Comparison of ENCODE assay signal across 9 cellular contexts in the genomic region with DNA sequence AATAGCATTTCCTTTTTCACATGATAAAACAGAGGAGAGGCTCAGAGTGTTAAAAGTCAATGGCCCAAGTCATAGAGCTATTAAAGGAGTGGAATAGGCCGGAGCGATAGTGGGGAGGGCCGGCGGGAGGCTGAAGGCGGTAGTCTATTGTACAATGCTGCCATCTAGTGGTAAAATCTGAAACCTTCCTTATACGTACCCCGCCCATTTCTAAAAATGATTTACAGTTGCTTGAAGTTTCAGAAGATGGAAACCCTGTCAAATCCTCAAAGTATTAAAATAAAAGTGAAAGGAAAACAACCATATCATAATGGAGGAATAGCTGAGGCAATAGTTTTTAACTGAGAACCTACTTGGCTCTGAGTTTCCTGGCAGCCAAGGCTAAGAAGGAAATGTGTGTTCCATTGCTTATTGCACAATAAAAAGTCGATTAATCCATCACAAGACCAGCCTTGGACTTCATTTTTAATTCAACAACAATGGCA.
DNase-seq lines count a peak whose midpoint lies in the region; ATAC-seq and TF ChIP-seq lines count a peak whose summit lies in the region.
"Had no signal": no experiment of that assay in that cellular context is flagged by ENCODE, and none has a peak within 500 bp of the region (broad histone marks: within the 10 kb centered on the region; RNA-seq: fewer than 3 reads in every experiment).

No MANE protein-coding gene starts in this region.

- peak; percentile 50 for ATAC-seq in GM19328 (IDR thresholded peaks at IDR 0.05; ENCODE audit: unreplicated experiment)
- peak; percentile 77 for ATAC-seq in HG03135 (IDR thresholded peaks at IDR 0.05; ENCODE audit: unreplicated experiment)

- intact Hi-C loops in activated CD4-positive, alpha-beta T cell treated with anti-CD3 and anti-CD28 coated beads, Interleukin-2, amount 10 ng/mL, durations not matched to agents 24 days and 14 days (cut with micrococcal nuclease), result loop anchor here (1.0 to 5.0 kb wide), 5 partner anchors 107 to 390 kb away; no protein-coding TSS in a partner anchor

- H3K4me1 Mint-ChIP-seq in activated CD4-positive, alpha-beta T cell treated with anti-CD3 and anti-CD28 coated beads, Interleukin-2, amount 10 ng/mL, durations not matched to agents 24 days and 14 days, result peaks cover 20% of the 10 kb centered on the region
- peaks cover 14% of the 10 kb centered on the region for H3K4me1 Mint-ChIP-seq in neural crest cell

- no peak overlapping the region for H3K4me3 ChIP-seq in fibroblast of mammary gland (ENCODE audit: control insufficient read depth, low read depth, low read length)

- peaks cover 20% of the 10 kb centered on the region for H3K27me3 Mint-ChIP-seq in activated CD4-positive, alpha-beta T cell treated with anti-CD3 and anti-CD28 coated beads, Interleukin-2, amount 10 ng/mL, durations not matched to agents 24 days and 14 days
- peaks cover 13% of the 10 kb centered on the region for H3K27me3 Mint-ChIP-seq in neural crest cell (ENCODE audit: low read depth)

- no peak overlapping the region for H3K27ac Mint-ChIP-seq in activated CD4-positive, alpha-beta T cell treated with anti-CD3 and anti-CD28 coated beads, Interleukin-2, amount 10 ng/mL, durations not matched to agents 24 days and 14 days
- H3K27ac Mint-ChIP-seq in neural crest cell (ENCODE audit: unreplicated experiment), result no peak overlapping the region
- H3K27ac Mint-ChIP-seq: activated naive CD4-positive, alpha-beta T cell treated with anti-CD3 and anti-CD28 coated beads, Interleukin-2, amount 50 U/mL, for 24 hours had no signal

- DNase-seq in DMS79 (lab: John Stamatoyannopoulos, UW), result peak; percentile 25
- DNase-seq in NCI-H2196 (lab: John Stamatoyannopoulos, UW; ENCODE audit: unreplicated experiment), result peak; percentile 65
- peak; percentile 81 for DNase-seq in activated CD4-positive, alpha-beta T cell treated with anti-CD3 and anti-CD28 coated beads, Interleukin-2, amount 10 ng/mL, durations not matched to agents 24 days and 14 days
- DNase-seq in fibroblast of mammary gland (ENCODE audit: low read depth), result peak; percentile 63
- peak; percentile 31 for DNase-seq in neural crest cell (ENCODE audit: low read depth, low spot score)
- DNase-seq in mesenteric fat pad (ENCODE audit: low spot score), result no peak

- H3K9me3 Mint-ChIP-seq in activated CD4-positive, alpha-beta T cell treated with anti-CD3 and anti-CD28 coated beads, Interleukin-2, amount 10 ng/mL, durations not matched to agents 24 days and 14 days, result no peaks in the 10 kb centered on the region
- no peaks in the 10 kb centered on the region for H3K9me3 Mint-ChIP-seq in neural crest cell
- H3K9me3 Mint-ChIP-seq: activated naive CD4-positive, alpha-beta T cell treated with anti-CD3 and anti-CD28 coated beads, Interleukin-2, amount 50 U/mL, for 24 hours had no signal

- no peaks in the 10 kb centered on the region for H3K36me3 Mint-ChIP-seq in activated CD4-positive, alpha-beta T cell treated with anti-CD3 and anti-CD28 coated beads, Interleukin-2, amount 10 ng/mL, durations not matched to agents 24 days and 14 days (ENCODE audit: low read depth)
- no peaks in the 10 kb centered on the region for H3K36me3 Mint-ChIP-seq in neural crest cell (ENCODE audit: low read depth)
- H3K36me3 Mint-ChIP-seq: activated naive CD4-positive, alpha-beta T cell treated with anti-CD3 and anti-CD28 coated beads, Interleukin-2, amount 50 U/mL, for 24 hours had no signal

- no peak overlapping the region for H3K4me3 Mint-ChIP-seq in activated CD4-positive, alpha-beta T cell treated with anti-CD3 and anti-CD28 coated beads, Interleukin-2, amount 10 ng/mL, durations not matched to agents 24 days and 14 days
- H3K4me3 Mint-ChIP-seq in neural crest cell, result no peak overlapping the region
- H3K4me3 Mint-ChIP-seq: activated naive CD4-positive, alpha-beta T cell treated with anti-CD3 and anti-CD28 coated beads, Interleukin-2, amount 50 U/mL, for 24 hours had no signal

- peak; percentile 69 for TF ChIP-seq CTCF in fibroblast of mammary gland (conservative IDR thresholded peaks at IDR 0.05; ENCODE audit: control insufficient read depth, insufficient read depth, low read depth, low read length)
- peak; percentile 97 for TF ChIP-seq CTCF in neural crest cell (conservative IDR thresholded peaks at IDR 0.05)
